ENCODE assay signal across 21 cellular contexts in genomic region chr16:28310796-28311195, GRCh38. TPM values are rescaled to one million over a fixed set of nuclear protein-coding genes. Genes with fewer than 3 reads are reported as not detected.
DNase-seq lines count a peak whose midpoint lies in the region; ATAC-seq and TF ChIP-seq lines count a peak whose summit lies in the region.
"Had no signal": no experiment of that assay in that cellular context is flagged by ENCODE, and none has a peak within 500 bp of the region (broad histone marks: within the 10 kb centered on the region; RNA-seq: fewer than 3 reads in every experiment).

No MANE protein-coding gene starts in this region.

- no peak overlapping the region for H2AFZ ChIP-seq in mesenchymal stem cell (ENCODE audit: low read depth, low read length)

- no peak overlapping the region for H4K8ac ChIP-seq in mesenchymal stem cell (ENCODE audit: low read length)

- H4K91ac ChIP-seq in mesenchymal stem cell (ENCODE audit: low read length), result no peak overlapping the region

- WGBS in mesenchymal stem cell, result 94% methylated on average over 11 of the region's 11 CpGs

- no peak overlapping the region for H3K9ac ChIP-seq in mesenchymal stem cell (ENCODE audit: low read length)

- H2BK120ac ChIP-seq in mesenchymal stem cell (ENCODE audit: low read depth, low read length), result no peak overlapping the region

- no peak for TF ChIP-seq CTCF in natural killer cell (IDR thresholded peaks at IDR 0.05)

- no peak overlapping the region for H2BK5ac ChIP-seq in mesenchymal stem cell (ENCODE audit: low read depth, low read length, poor library complexity, severe bottlenecking)

- H3K27me3 Mint-ChIP-seq in T-helper 2 cell treated with Interferon-gamma antibody and Interleukin-4, amounts not matched to agents 5 μg/mL and 100 μg/mL, for 36 hours (ENCODE audit: low read depth), result peaks cover 2% of the 10 kb centered on the region
- no peaks in the 10 kb centered on the region for H3K27me3 Mint-ChIP-seq in CD4-positive, CD25-positive, alpha-beta regulatory T cell
- peaks cover 2% of the 10 kb centered on the region for H3K27me3 Mint-ChIP-seq in activated T-helper 1 cell treated with anti-CD3 and anti-CD28 coated beads, Interleukin-12 subunit alpha, Interleukin-12 subunit beta, Interleukin-2, Interleukin-4 antibody, amounts not matched to agents 30 ng/mL and 10 ng/mL and 1 ng/mL, durations not matched to agents 14 hours and 24 hours and 36 hours (ENCODE audit: insufficient read depth)
- no peaks in the 10 kb centered on the region for H3K27me3 Mint-ChIP-seq in natural killer cell (ENCODE audit: low read depth in 2 of 2)

- no peaks in the 10 kb centered on the region for H3K9me3 ChIP-seq in CD4-positive, CD25-positive, alpha-beta regulatory T cell (ENCODE audit: control insufficient read depth in 2 of 2, low read length in 2 of 2)
- no peaks in the 10 kb centered on the region for H3K9me3 ChIP-seq in mesenchymal stem cell (ENCODE audit: control insufficient read depth, low read length)
- H3K9me3 ChIP-seq: adrenal gland, breast epithelium, uterus had no signal

- peak overlapping the region; percentile 44 for H3K4me3 Mint-ChIP-seq in T-helper 2 cell treated with Interferon-gamma antibody and Interleukin-4, amounts not matched to agents 5 μg/mL and 100 μg/mL, for 36 hours
- peak overlapping the region; percentile 71 to 88 (median 83) for H3K4me3 Mint-ChIP-seq in CD4-positive, CD25-positive, alpha-beta regulatory T cell
- peak overlapping the region; percentile 16 for H3K4me3 Mint-ChIP-seq in activated T-helper 1 cell treated with anti-CD3 and anti-CD28 coated beads, Interleukin-12 subunit alpha, Interleukin-12 subunit beta, Interleukin-2, Interleukin-4 antibody, amounts not matched to agents 30 ng/mL and 10 ng/mL and 1 ng/mL, durations not matched to agents 14 hours and 24 hours and 36 hours
- H3K4me3 Mint-ChIP-seq in natural killer cell, result peak overlapping the region; percentile 84

- no peak for ATAC-seq in CD4-positive, CD25-positive, alpha-beta regulatory T cell (ENCODE audit: low read depth in 2 of 2)
- ATAC-seq in natural killer cell (no peak), HG03460 (IDR thresholded peaks at IDR 0.05; ENCODE audit: unreplicated experiment) (no peak), GM18505 (IDR thresholded peaks at IDR 0.05; ENCODE audit: unreplicated experiment) (no peak)

- peaks cover 48% of the 10 kb centered on the region for H3K4me1 ChIP-seq in CD4-positive, CD25-positive, alpha-beta regulatory T cell (ENCODE audit: control insufficient read depth, insufficient read depth, low read length, poor library complexity, severe bottlenecking)
- peaks cover 3% of the 10 kb centered on the region for H3K4me1 ChIP-seq in mesenchymal stem cell (ENCODE audit: control insufficient read depth, insufficient read depth, low read depth, low read length)
- H3K4me1 ChIP-seq: adrenal gland, breast epithelium, uterus had no signal

- H3K36me3 ChIP-seq in CD4-positive, CD25-positive, alpha-beta regulatory T cell (ENCODE audit: control insufficient read depth, insufficient read depth, low read length), result no peaks in the 10 kb centered on the region
- no peaks in the 10 kb centered on the region for H3K36me3 ChIP-seq in mesenchymal stem cell (ENCODE audit: control insufficient read depth in 1 of 2, insufficient read depth in 2 of 2, low read depth in 1 of 2, low read length in 2 of 2)
- H3K36me3 ChIP-seq: adrenal gland, breast epithelium, uterus had no signal

- H3K4ac ChIP-seq in mesenchymal stem cell (ENCODE audit: low read depth in 1 of 2, low read length in 2 of 2), result no peak overlapping the region

- no peak overlapping the region for H2BK15ac ChIP-seq in mesenchymal stem cell (ENCODE audit: low read depth, poor library complexity, severe bottlenecking)

- peaks cover 6% of the 10 kb centered on the region for H3K9me3 Mint-ChIP-seq in T-helper 2 cell treated with Interferon-gamma antibody and Interleukin-4, amounts not matched to agents 5 μg/mL and 100 μg/mL, for 36 hours
- peaks cover 0 to 2% (median 0%) of the 10 kb centered on the region in 7 donors for H3K9me3 Mint-ChIP-seq in CD4-positive, CD25-positive, alpha-beta regulatory T cell
- H3K9me3 Mint-ChIP-seq in activated T-helper 1 cell treated with anti-CD3 and anti-CD28 coated beads, Interleukin-12 subunit alpha, Interleukin-12 subunit beta, Interleukin-2, Interleukin-4 antibody, amounts not matched to agents 30 ng/mL and 10 ng/mL and 1 ng/mL, durations not matched to agents 14 hours and 24 hours and 36 hours, result no peaks in the 10 kb centered on the region
- H3K9me3 Mint-ChIP-seq in natural killer cell, result no peaks in the 10 kb centered on the region

- no peak overlapping the region for H3K23ac ChIP-seq in mesenchymal stem cell (ENCODE audit: low read length in 2 of 2)

- H2BK12ac ChIP-seq in mesenchymal stem cell (ENCODE audit: low read length in 2 of 2), result no peak overlapping the region

- H3K14ac ChIP-seq in mesenchymal stem cell (ENCODE audit: low read length in 2 of 2), result no peak overlapping the region

- peaks cover 2% of the 10 kb centered on the region for H3K36me3 Mint-ChIP-seq in T-helper 2 cell treated with Interferon-gamma antibody and Interleukin-4, amounts not matched to agents 5 μg/mL and 100 μg/mL, for 36 hours (ENCODE audit: low read depth)
- peaks cover 15% of the 10 kb centered on the region for H3K36me3 Mint-ChIP-seq in CD4-positive, CD25-positive, alpha-beta regulatory T cell
- H3K36me3 Mint-ChIP-seq in activated T-helper 1 cell treated with anti-CD3 and anti-CD28 coated beads, Interleukin-12 subunit alpha, Interleukin-12 subunit beta, Interleukin-2, Interleukin-4 antibody, amounts not matched to agents 30 ng/mL and 10 ng/mL and 1 ng/mL, durations not matched to agents 14 hours and 24 hours and 36 hours (ENCODE audit: low read depth), result no peaks in the 10 kb centered on the region
- H3K36me3 Mint-ChIP-seq in natural killer cell, result no peaks in the 10 kb centered on the region

- H3K27ac ChIP-seq in CD4-positive, CD25-positive, alpha-beta regulatory T cell (ENCODE audit: insufficient read depth, low read length, poor library complexity, severe bottlenecking), result peak overlapping the region; percentile 80
- no peak overlapping the region for H3K27ac ChIP-seq in mesenchymal stem cell (ENCODE audit: low read length, poor library complexity, severe bottlenecking)
- H3K27ac ChIP-seq: adrenal gland, breast epithelium, coronary artery, uterus had no signal

- no peaks in the 10 kb centered on the region for H3K27me3 ChIP-seq in CD4-positive, CD25-positive, alpha-beta regulatory T cell (ENCODE audit: control insufficient read depth, insufficient read depth, low read length)
- peaks cover 14 to 51% of the 10 kb centered on the region in 2 experiments for H3K27me3 ChIP-seq in mesenchymal stem cell (ENCODE audit: control insufficient read depth in 1 of 2, insufficient read depth in 1 of 2, low read length in 2 of 2)
- H3K27me3 ChIP-seq: adrenal gland, breast epithelium, uterus had no signal

- H3K27ac Mint-ChIP-seq in T-helper 2 cell treated with Interferon-gamma antibody and Interleukin-4, amounts not matched to agents 5 μg/mL and 100 μg/mL, for 36 hours, result peak overlapping the region; percentile 82
- peak overlapping the region; percentile 97 to 99 (median 98) for H3K27ac Mint-ChIP-seq in CD4-positive, CD25-positive, alpha-beta regulatory T cell
- H3K27ac Mint-ChIP-seq in activated T-helper 1 cell treated with anti-CD3 and anti-CD28 coated beads, Interleukin-12 subunit alpha, Interleukin-12 subunit beta, Interleukin-2, Interleukin-4 antibody, amounts not matched to agents 30 ng/mL and 10 ng/mL and 1 ng/mL, durations not matched to agents 14 hours and 24 hours and 36 hours, result no peak overlapping the region
- H3K27ac Mint-ChIP-seq in natural killer cell, result peak overlapping the region; percentile 97 to 99

- H3K79me1 ChIP-seq in mesenchymal stem cell (replicated peaks; ENCODE audit: low read length, poor library complexity, severe bottlenecking), result no peaks in the 10 kb centered on the region

- no peak overlapping the region for H2AK5ac ChIP-seq in mesenchymal stem cell (ENCODE audit: low read length, severe bottlenecking)

- TF ChIP-seq POLR2A in GM18505 (IDR thresholded peaks at IDR 0.05; ENCODE audit: borderline replicate concordance, extremely low read depth, insufficient read depth, insufficient read length), result no peak

- H3K18ac ChIP-seq in mesenchymal stem cell (ENCODE audit: low read depth in 1 of 2, low read length in 2 of 2), result no peak overlapping the region

- no peak overlapping the region for H3K4me2 ChIP-seq in mesenchymal stem cell (ENCODE audit: low read length, poor library complexity, severe bottlenecking)

- intact Hi-C loops in activated T-helper 1 cell treated with anti-CD3 and anti-CD28 coated beads, Interleukin-12 subunit alpha, Interleukin-12 subunit beta, Interleukin-2, Interleukin-4 antibody, amounts not matched to agents 30 ng/mL and 10 ng/mL and 1 ng/mL, durations not matched to agents 14 hours and 24 hours and 36 hours (cut with micrococcal nuclease), result loop anchor here (1.0 kb wide), 1 partner anchor 18 kb away; the partner anchor contains the start of gene SBK1
- intact Hi-C loops in natural killer cell (cut with micrococcal nuclease), result loop anchor here (5.0 kb wide), 1 partner anchor 168 kb away; no protein-coding TSS in a partner anchor

- no peak for DNase-seq in T-helper 2 cell treated with Interferon-gamma antibody and Interleukin-4, amounts not matched to agents 5 μg/mL and 100 μg/mL, for 36 hours (ENCODE audit: low spot score)
- DNase-seq in T-helper 2 cell (no peak), natural killer cell (no peak), mesenchymal stem cell (no peak)
- no peak for DNase-seq in CD4-positive, CD25-positive, alpha-beta regulatory T cell
- DNase-seq in activated T-helper 1 cell treated with anti-CD3 and anti-CD28 coated beads, Interleukin-12 subunit alpha, Interleukin-12 subunit beta, Interleukin-2, Interleukin-4 antibody, amounts not matched to agents 30 ng/mL and 10 ng/mL and 1 ng/mL, durations not matched to agents 14 hours and 24 hours and 36 hours (ENCODE audit: low spot score), result no peak
- DNase-seq: 8988T; DMS 273 treated with DMSO at 0.1 percent for 48 hours; left cardiac atrium; mesendoderm; NCI-H1105; NCI-H2081; NCI-H446; stimulated activated CD4-positive, alpha-beta T cell treated with anti-CD3 and anti-CD28 coated beads, Interleukin-4, amount 100 ng/mL, for 24 hours; uterus had no signal

- H3K4me1 Mint-ChIP-seq in T-helper 2 cell treated with Interferon-gamma antibody and Interleukin-4, amounts not matched to agents 5 μg/mL and 100 μg/mL, for 36 hours (ENCODE audit: low read depth), result peaks cover 25% of the 10 kb centered on the region
- H3K4me1 Mint-ChIP-seq in CD4-positive, CD25-positive, alpha-beta regulatory T cell, result peaks cover 9 to 81% (median 33%) of the 10 kb centered on the region in 4 donors
- H3K4me1 Mint-ChIP-seq in activated T-helper 1 cell treated with anti-CD3 and anti-CD28 coated beads, Interleukin-12 subunit alpha, Interleukin-12 subunit beta, Interleukin-2, Interleukin-4 antibody, amounts not matched to agents 30 ng/mL and 10 ng/mL and 1 ng/mL, durations not matched to agents 14 hours and 24 hours and 36 hours (ENCODE audit: low read depth), result peaks cover 24% of the 10 kb centered on the region
- H3K4me1 Mint-ChIP-seq in natural killer cell, result peaks cover 61 to 77% of the 10 kb centered on the region in 2 donors

- peak overlapping the region; percentile 63 for H3K4me3 ChIP-seq in CD4-positive, CD25-positive, alpha-beta regulatory T cell (ENCODE audit: low read depth, low read length)
- no peak overlapping the region for H3K4me3 ChIP-seq in mesenchymal stem cell (ENCODE audit: insufficient read depth in 1 of 2, low read depth in 1 of 2, low read length in 2 of 2)
- H3K4me3 ChIP-seq: adrenal gland, breast epithelium, coronary artery, uterus had no signal

RNA-seq across cellular contexts. Expression of gene SBK1, which starts 18.5 kb away (rescaled TPM):
- total RNA-seq in CD4-positive, CD25-positive, alpha-beta regulatory T cell, result 20.2 TPM
- 1 to 10 TPM; 2.0 to 4.9 (median 3.1) TPM for polyA plus RNA-seq in CD4-positive, CD25-positive, alpha-beta regulatory T cell
- total RNA-seq in activated T-helper 1 cell treated with anti-CD3 and anti-CD28 coated beads, Interleukin-12 subunit alpha, Interleukin-12 subunit beta, Interleukin-2, Interleukin-4 antibody, amounts not matched to agents 30 ng/mL and 10 ng/mL and 1 ng/mL, durations not matched to agents 14 hours and 24 hours and 36 hours, result 0.73 and 0.80 TPM in 2 replicates
- total RNA-seq in natural killer cell, result 10 to 100 TPM; 59.3 to 60.9 (median 59.8) TPM
- polyA plus RNA-seq in mesenchymal stem cell (2013, experiment 1 of 2), result 0.25 TPM
- 0.30 TPM for polyA plus RNA-seq in mesenchymal stem cell (2013, experiment 2 of 2)

RNA-seq across cellular contexts. Expression of gene NPIPB6, which starts 52.5 kb away (rescaled TPM):
- 3.0 TPM for total RNA-seq in CD4-positive, CD25-positive, alpha-beta regulatory T cell
- under 1 TPM in 2 of 4 donors, not detected in 2; 0.13 to 0.42 TPM for polyA plus RNA-seq in CD4-positive, CD25-positive, alpha-beta regulatory T cell
- 2.6 and 4.1 TPM in 2 replicates for total RNA-seq in activated T-helper 1 cell treated with anti-CD3 and anti-CD28 coated beads, Interleukin-12 subunit alpha, Interleukin-12 subunit beta, Interleukin-2, Interleukin-4 antibody, amounts not matched to agents 30 ng/mL and 10 ng/mL and 1 ng/mL, durations not matched to agents 14 hours and 24 hours and 36 hours
- 1 to 10 TPM in 2 of 3 donors, not detected in 1; 4.1 to 5.7 TPM for total RNA-seq in natural killer cell
- polyA plus RNA-seq in mesenchymal stem cell (2013, experiment 1 of 2), result 0.08 TPM
- 0.11 TPM for polyA plus RNA-seq in mesenchymal stem cell (2013, experiment 2 of 2)
- total RNA-seq: pulmonary artery endothelial cell had no signal

Comparison
In these comparisons a context has a peak if more than half of its experiments do, and no peak if none do; other contexts are left out.
1. H3K4me3 Mint-ChIP-seq: peak in every context shown above with its lines; median percentile 84 in natural killer cell; 83 in CD4-positive, CD25-positive, alpha-beta regulatory T cell; 44 in T-helper 2 cell treated with Interferon-gamma antibody and Interleukin-4, amounts not matched to agents 5 μg/mL and 100 μg/mL, for 36 hours; 16 in activated T-helper 1 cell treated with anti-CD3 and anti-CD28 coated beads, Interleukin-12 subunit alpha, Interleukin-12 subunit beta, Interleukin-2, Interleukin-4 antibody, amounts not matched to agents 30 ng/mL and 10 ng/mL and 1 ng/mL, durations not matched to agents 14 hours and 24 hours and 36 hours.
2. RNA of gene SBK1, which starts 18.5 kb away (total RNA-seq): 59.3 to 60.9 TPM in natural killer cell and 20.2 TPM in CD4-positive, CD25-positive, alpha-beta regulatory T cell (single experiment); 0.73 to 0.80 TPM in activated T-helper 1 cell treated with anti-CD3 and anti-CD28 coated beads, Interleukin-12 subunit alpha, Interleukin-12 subunit beta, Interleukin-2, Interleukin-4 antibody, amounts not matched to agents 30 ng/mL and 10 ng/mL and 1 ng/mL, durations not matched to agents 14 hours and 24 hours and 36 hours; every median in the first group is over 10 times any median in the second.